Comparison of ENCODE assay signal across 8 cellular contexts in genomic region chr15:44593042-44593736, GRCh38. TPM values are rescaled to one million over a fixed set of nuclear protein-coding genes. Genes with fewer than 3 reads are reported as not detected.
DNase-seq lines count a peak whose midpoint lies in the region; TF ChIP-seq lines count a peak whose summit lies in the region.

No MANE protein-coding gene starts in this region.

- H3K4me3 Mint-ChIP-seq in progenitor cell of endocrine pancreas (ENCODE audit: low read depth) = no peak overlapping the region

- H3K27me3 ChIP-seq in OCI-LY1 (ENCODE audit: insufficient read depth, low read length) (no peaks in the 10 kb centered on the region), colonic mucosa (no peaks in the 10 kb centered on the region)

- H4K20me1 ChIP-seq in OCI-LY1 (ENCODE audit: insufficient read depth, low read length) = no peaks in the 10 kb centered on the region

- H3K9ac ChIP-seq in OCI-LY1 (ENCODE audit: low read length) (peak overlapping the region; percentile 10; the same call in 1 of the 2 replicates), colonic mucosa (ENCODE audit: low read depth in 2 of 2, low read length in 2 of 2) (no peak overlapping the region)

- TF ChIP-seq CTCF in OCI-LY1 (IDR thresholded peaks at IDR 0.05; ENCODE audit: low read length) (peak; percentile 46), colonic mucosa (IDR thresholded peaks at IDR 0.05) (peak; percentile 28), progenitor cell of endocrine pancreas (IDR thresholded peaks at IDR 0.05; ENCODE audit: unreplicated experiment) (peak; percentile 54)

- no peaks in the 10 kb centered on the region for H3K4me1 Mint-ChIP-seq in progenitor cell of endocrine pancreas (ENCODE audit: low read depth)

- H3K27me3 Mint-ChIP-seq in progenitor cell of endocrine pancreas = no peaks in the 10 kb centered on the region

- DNase-seq in NOMO-1 treated with DMSO at 0.1 percent for 48 hours (lab: John Stamatoyannopoulos, UW; ENCODE audit: unreplicated experiment) (peak; percentile 11), NOMO-1 treated with dmso at 0.1 percent for 144 hours (lab: John Stamatoyannopoulos, UW; ENCODE audit: unreplicated experiment) (no peak), colonic mucosa (no peak), progenitor cell of endocrine pancreas (ENCODE audit: low spot score, unreplicated experiment) (no peak), NCI-H146 treated with DMSO at 0.1 percent for 48 hours (lab: John Stamatoyannopoulos, UW; ENCODE audit: unreplicated experiment) (no peak), GF-D8 (lab: John Stamatoyannopoulos, UW) (no peak), germinal center (ENCODE audit: low spot score) (no peak)

- no peaks in the 10 kb centered on the region for H3K79me2 ChIP-seq in OCI-LY1 (ENCODE audit: insufficient read depth, low read length)

- H3K27ac ChIP-seq in OCI-LY1 (ENCODE audit: low read depth, low read length, poor library complexity, severe bottlenecking) (peak overlapping the region; percentile 46), colonic mucosa (no peak overlapping the region)

- H3K36me3 Mint-ChIP-seq in progenitor cell of endocrine pancreas (ENCODE audit: insufficient read depth) = peaks cover 50% of the 10 kb centered on the region

- no peak overlapping the region for H2AFZ ChIP-seq in OCI-LY1 (ENCODE audit: low read length)

- no peaks in the 10 kb centered on the region for H3F3A ChIP-seq in OCI-LY1 (ENCODE audit: insufficient read depth, low read length)

- no peaks in the 10 kb centered on the region for H3K9me3 ChIP-seq in OCI-LY1 (ENCODE audit: low read length)
- H3K9me3 ChIP-seq in colonic mucosa = no peaks in the 10 kb centered on the region

- H3K27ac Mint-ChIP-seq in progenitor cell of endocrine pancreas = no peak overlapping the region

- peaks cover 81% of the 10 kb centered on the region for H3K36me3 ChIP-seq in OCI-LY1 (ENCODE audit: insufficient read depth, low read length)
- H3K36me3 ChIP-seq in colonic mucosa = peaks cover 26% of the 10 kb centered on the region

- H3K9me2 ChIP-seq in OCI-LY1 (ENCODE audit: low read depth, low read length) = no peaks in the 10 kb centered on the region

- H3K4me1 ChIP-seq in OCI-LY1 (ENCODE audit: insufficient read depth, low read length, severe bottlenecking) (peaks cover 9% of the 10 kb centered on the region), colonic mucosa (no peaks in the 10 kb centered on the region)

- H3K4me3 ChIP-seq in OCI-LY1 (ENCODE audit: low read depth, low read length, poor library complexity, severe bottlenecking) = no peak overlapping the region
- H3K4me3 ChIP-seq in colonic mucosa = no peak overlapping the region

- H3K9me3 Mint-ChIP-seq in progenitor cell of endocrine pancreas (ENCODE audit: low read depth) = peaks cover 11% of the 10 kb centered on the region

- no peak overlapping the region for H3K4me2 ChIP-seq in OCI-LY1 (ENCODE audit: low read length)

- intact Hi-C loops in colonic mucosa (cut with DNase I) = loop anchor here (10.0 kb wide), 1 partner anchor 62 kb away; no protein-coding TSS in a partner anchor

RNA-seq across cellular contexts. Expression of gene EIF3J, which starts 56.2 kb away (rescaled TPM):
- 10 to 100 TPM; 64.5 to 80.5 TPM for total RNA-seq in colonic mucosa
- 75.8 and 81.7 TPM in 2 replicates for total RNA-seq in progenitor cell of endocrine pancreas
